1 cellular context compared by ENCODE assay signal in genomic region chr17:76967762-76968161, GRCh38.
TF ChIP-seq lines count a peak whose summit lies in the region.

No MANE protein-coding gene starts in this region.

TF ChIP-seq in H1, 55 proteins besides CTCF, POLR2A, EP300 and RAD21:
- TF ChIP-seq SP4 (IDR thresholded peaks at IDR 0.05; ENCODE audit: low read length) (no peak), EZH2 (IDR thresholded peaks at IDR 0.05; ENCODE audit: low read depth, low read length, severe bottlenecking) (no peak), ZNF274 (IDR thresholded peaks at IDR 0.05; ENCODE audit: borderline replicate concordance, extremely low read depth, low read length) (no peak), RFX5 (IDR thresholded peaks at IDR 0.05; ENCODE audit: borderline replicate concordance, low read depth, low read length) (no peak), ASH2L (IDR thresholded peaks at IDR 0.05; ENCODE audit: low read length) (no peak), POLR2AphosphoS5 (IDR thresholded peaks at IDR 0.05; ENCODE audit: low read depth, low read length) (no peak), KDM1A (IDR thresholded peaks at IDR 0.05; ENCODE audit: borderline replicate concordance, low read length) (no peak), KDM4A (IDR thresholded peaks at IDR 0.05; ENCODE audit: low read depth, low read length, severe bottlenecking) (no peak), TAF7 (optimal IDR thresholded peaks at IDR 0.05; ENCODE audit: borderline replicate concordance, low read depth, low read length) (no peak), SRF (IDR thresholded peaks at IDR 0.05; ENCODE audit: low read depth, low read length) (no peak), SP2 (IDR thresholded peaks at IDR 0.05; ENCODE audit: low read length) (no peak), PHF8 (conservative IDR thresholded peaks at IDR 0.05; ENCODE audit: low read depth, low read length) (no peak), BCL11A (IDR thresholded peaks at IDR 0.05; ENCODE audit: low read depth in 2 of 2, low read length in 2 of 2) (no peak), USF2 (IDR thresholded peaks at IDR 0.05; ENCODE audit: low read length) (no peak)
- TF ChIP-seq, protein P1, sequence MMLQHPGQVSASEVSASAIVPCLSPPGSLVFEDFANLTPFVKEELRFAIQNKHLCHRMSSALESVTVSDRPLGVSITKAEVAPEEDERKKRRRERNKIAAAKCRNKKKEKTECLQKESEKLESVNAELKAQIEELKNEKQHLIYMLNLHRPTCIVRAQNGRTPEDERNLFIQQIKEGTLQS (IDR thresholded peaks at IDR 0.05; ENCODE audit: insufficient read depth, low read depth, low read length), result no peak
- TF ChIP-seq, protein P2, sequence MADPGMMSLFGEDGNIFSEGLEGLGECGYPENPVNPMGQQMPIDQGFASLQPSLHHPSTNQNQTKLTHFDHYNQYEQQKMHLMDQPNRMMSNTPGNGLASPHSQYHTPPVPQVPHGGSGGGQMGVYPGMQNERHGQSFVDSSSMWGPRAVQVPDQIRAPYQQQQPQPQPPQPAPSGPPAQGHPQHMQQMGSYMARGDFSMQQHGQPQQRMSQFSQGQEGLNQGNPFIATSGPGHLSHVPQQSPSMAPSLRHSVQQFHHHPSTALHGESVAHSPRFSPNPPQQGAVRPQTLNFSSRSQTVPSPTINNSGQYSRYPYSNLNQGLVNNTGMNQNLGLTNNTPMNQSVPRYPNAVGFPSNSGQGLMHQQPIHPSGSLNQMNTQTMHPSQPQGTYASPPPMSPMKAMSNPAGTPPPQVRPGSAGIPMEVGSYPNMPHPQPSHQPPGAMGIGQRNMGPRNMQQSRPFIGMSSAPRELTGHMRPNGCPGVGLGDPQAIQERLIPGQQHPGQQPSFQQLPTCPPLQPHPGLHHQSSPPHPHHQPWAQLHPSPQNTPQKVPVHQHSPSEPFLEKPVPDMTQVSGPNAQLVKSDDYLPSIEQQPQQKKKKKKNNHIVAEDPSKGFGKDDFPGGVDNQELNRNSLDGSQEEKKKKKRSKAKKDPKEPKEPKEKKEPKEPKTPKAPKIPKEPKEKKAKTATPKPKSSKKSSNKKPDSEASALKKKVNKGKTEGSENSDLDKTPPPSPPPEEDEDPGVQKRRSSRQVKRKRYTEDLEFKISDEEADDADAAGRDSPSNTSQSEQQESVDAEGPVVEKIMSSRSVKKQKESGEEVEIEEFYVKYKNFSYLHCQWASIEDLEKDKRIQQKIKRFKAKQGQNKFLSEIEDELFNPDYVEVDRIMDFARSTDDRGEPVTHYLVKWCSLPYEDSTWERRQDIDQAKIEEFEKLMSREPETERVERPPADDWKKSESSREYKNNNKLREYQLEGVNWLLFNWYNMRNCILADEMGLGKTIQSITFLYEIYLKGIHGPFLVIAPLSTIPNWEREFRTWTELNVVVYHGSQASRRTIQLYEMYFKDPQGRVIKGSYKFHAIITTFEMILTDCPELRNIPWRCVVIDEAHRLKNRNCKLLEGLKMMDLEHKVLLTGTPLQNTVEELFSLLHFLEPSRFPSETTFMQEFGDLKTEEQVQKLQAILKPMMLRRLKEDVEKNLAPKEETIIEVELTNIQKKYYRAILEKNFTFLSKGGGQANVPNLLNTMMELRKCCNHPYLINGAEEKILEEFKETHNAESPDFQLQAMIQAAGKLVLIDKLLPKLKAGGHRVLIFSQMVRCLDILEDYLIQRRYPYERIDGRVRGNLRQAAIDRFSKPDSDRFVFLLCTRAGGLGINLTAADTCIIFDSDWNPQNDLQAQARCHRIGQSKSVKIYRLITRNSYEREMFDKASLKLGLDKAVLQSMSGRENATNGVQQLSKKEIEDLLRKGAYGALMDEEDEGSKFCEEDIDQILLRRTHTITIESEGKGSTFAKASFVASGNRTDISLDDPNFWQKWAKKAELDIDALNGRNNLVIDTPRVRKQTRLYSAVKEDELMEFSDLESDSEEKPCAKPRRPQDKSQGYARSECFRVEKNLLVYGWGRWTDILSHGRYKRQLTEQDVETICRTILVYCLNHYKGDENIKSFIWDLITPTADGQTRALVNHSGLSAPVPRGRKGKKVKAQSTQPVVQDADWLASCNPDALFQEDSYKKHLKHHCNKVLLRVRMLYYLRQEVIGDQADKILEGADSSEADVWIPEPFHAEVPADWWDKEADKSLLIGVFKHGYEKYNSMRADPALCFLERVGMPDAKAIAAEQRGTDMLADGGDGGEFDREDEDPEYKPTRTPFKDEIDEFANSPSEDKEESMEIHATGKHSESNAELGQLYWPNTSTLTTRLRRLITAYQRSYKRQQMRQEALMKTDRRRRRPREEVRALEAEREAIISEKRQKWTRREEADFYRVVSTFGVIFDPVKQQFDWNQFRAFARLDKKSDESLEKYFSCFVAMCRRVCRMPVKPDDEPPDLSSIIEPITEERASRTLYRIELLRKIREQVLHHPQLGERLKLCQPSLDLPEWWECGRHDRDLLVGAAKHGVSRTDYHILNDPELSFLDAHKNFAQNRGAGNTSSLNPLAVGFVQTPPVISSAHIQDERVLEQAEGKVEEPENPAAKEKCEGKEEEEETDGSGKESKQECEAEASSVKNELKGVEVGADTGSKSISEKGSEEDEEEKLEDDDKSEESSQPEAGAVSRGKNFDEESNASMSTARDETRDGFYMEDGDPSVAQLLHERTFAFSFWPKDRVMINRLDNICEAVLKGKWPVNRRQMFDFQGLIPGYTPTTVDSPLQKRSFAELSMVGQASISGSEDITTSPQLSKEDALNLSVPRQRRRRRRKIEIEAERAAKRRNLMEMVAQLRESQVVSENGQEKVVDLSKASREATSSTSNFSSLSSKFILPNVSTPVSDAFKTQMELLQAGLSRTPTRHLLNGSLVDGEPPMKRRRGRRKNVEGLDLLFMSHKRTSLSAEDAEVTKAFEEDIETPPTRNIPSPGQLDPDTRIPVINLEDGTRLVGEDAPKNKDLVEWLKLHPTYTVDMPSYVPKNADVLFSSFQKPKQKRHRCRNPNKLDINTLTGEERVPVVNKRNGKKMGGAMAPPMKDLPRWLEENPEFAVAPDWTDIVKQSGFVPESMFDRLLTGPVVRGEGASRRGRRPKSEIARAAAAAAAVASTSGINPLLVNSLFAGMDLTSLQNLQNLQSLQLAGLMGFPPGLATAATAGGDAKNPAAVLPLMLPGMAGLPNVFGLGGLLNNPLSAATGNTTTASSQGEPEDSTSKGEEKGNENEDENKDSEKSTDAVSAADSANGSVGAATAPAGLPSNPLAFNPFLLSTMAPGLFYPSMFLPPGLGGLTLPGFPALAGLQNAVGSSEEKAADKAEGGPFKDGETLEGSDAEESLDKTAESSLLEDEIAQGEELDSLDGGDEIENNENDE (IDR thresholded peaks at IDR 0.05; ENCODE audit: insufficient replicate concordance, low read length), result no peak
